In the genomic region with DNA sequence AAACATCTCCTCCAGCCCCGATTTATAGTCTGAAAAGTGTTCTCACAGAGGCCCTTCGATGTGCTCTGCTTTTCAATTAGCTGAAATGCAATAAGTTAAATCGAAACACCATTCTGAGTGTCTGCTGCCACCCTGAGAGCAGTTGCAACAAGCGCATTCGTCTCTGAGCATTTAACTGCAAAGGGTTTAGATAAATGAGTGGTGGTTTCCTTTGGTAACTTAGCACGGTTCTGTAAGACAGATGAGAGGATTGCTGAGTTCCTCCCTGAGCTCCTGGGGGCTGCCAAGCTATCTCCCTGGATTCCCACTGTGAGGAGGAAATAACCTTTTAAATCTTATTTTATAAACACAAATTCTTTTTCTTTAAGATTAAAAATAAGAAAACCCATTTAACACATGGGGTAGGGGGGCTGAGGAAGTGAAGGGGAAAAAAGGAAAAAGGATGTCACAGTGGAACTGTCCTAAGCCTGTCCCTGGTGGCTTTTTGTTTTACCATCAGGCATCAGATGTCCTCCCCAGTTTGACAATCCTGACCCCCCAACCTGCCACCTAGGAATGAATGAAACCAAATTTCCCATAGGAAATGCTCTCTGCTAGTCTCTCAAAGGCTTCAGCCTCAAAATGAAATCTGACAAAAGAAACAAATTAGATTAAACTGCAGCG, we compare ENCODE assay signal across 1 cellular context.
TF ChIP-seq lines count a peak whose summit lies in the region.

No MANE protein-coding gene starts in this region.

TF ChIP-seq in GM12878, 131 proteins besides CTCF, POLR2A, EP300 and RAD21 (continued from another document):
- TF ChIP-seq SIX5 (IDR thresholded peaks at IDR 0.05; ENCODE audit: low read depth, low read length, severe bottlenecking) (peak; percentile 18), NFXL1 (IDR thresholded peaks at IDR 0.05; ENCODE audit: borderline replicate concordance) (no peak), YY1 (IDR thresholded peaks at IDR 0.05; ENCODE audit: low read depth, low read length) (peak; percentile 52; the same call in 1 of the 2 replicates), FOXM1 (IDR thresholded peaks at IDR 0.05; ENCODE audit: low read depth, low read length) (0 out of 2 replicates have a peak, but pooled peaks have one; percentile 46), SMC3 (IDR thresholded peaks at IDR 0.05; ENCODE audit: borderline replicate concordance, low read length) (peak; percentile 95)
